ENCODE assay signal across 8 cellular contexts in genomic region chr13:51453959-51454703, GRCh38. TPM values are rescaled to one million over a fixed set of nuclear protein-coding genes. Genes with fewer than 3 reads are reported as not detected.
DNase-seq lines count a peak whose midpoint lies in the region; ATAC-seq, FAIRE-seq and TF ChIP-seq lines count a peak whose summit lies in the region.

No MANE protein-coding gene starts in this region.

- TF ChIP-seq POLR2A in GM12891 (IDR thresholded peaks at IDR 0.05; ENCODE audit: low read depth, low read length) (no peak), GM18505 (IDR thresholded peaks at IDR 0.05; ENCODE audit: borderline replicate concordance, extremely low read depth, insufficient read depth, insufficient read length) (no peak)

- FAIRE-seq in GM12891 (lab: Jason Lieb, UNC) (no peak), urothelium cell line (lab: Jason Lieb, UNC) (no peak)

- TF ChIP-seq CTCF in foreskin keratinocyte (conservative IDR thresholded peaks at IDR 0.05), result no peak

- no peaks in the 10 kb centered on the region for H3K27me3 ChIP-seq in foreskin keratinocyte

- peaks cover 25% of the 10 kb centered on the region for H3K4me1 ChIP-seq in foreskin keratinocyte

- DNase-seq in GM12891 (ENCODE audit: insufficient read length, low spot score) (no peak), NCI-H524 (lab: John Stamatoyannopoulos, UW) (peak; percentile 51 to 63), foreskin keratinocyte (peak in 1 of 2 donors; percentile 43), pons (ENCODE audit: low spot score) (peak; percentile 53), urothelium cell line (ENCODE audit: low spot score) (peak; percentile 7)
- DNase-seq in activated T-helper 9 cell treated with anti-CD3 and anti-CD28 coated beads, Interleukin-2, amount 50 U/mL, for 16 hours (ENCODE audit: low read depth), result peak; percentile 18

- no peak for ATAC-seq in foreskin keratinocyte
- no peak for ATAC-seq in GM18505 (IDR thresholded peaks at IDR 0.05; ENCODE audit: unreplicated experiment)
- no peak for ATAC-seq in GM21737 (IDR thresholded peaks at IDR 0.05; ENCODE audit: unreplicated experiment)

- peak overlapping the region; percentile 90 for H3K27ac ChIP-seq in foreskin keratinocyte

TF ChIP-seq in GM12891, 5 proteins besides CTCF, POLR2A, EP300 and RAD21:
- peak; percentile 10; the same call in 1 of the 2 replicates for TF ChIP-seq POLR2AphosphoS5 (IDR thresholded peaks at IDR 0.05; ENCODE audit: low read depth, low read length)
- TF ChIP-seq TAF1 (IDR thresholded peaks at IDR 0.05; ENCODE audit: low read depth, low read length), result no peak
- no peak for TF ChIP-seq SPI1 (IDR thresholded peaks at IDR 0.05; ENCODE audit: low read depth, low read length)
- TF ChIP-seq POU2F2 (IDR thresholded peaks at IDR 0.05; ENCODE audit: low read depth, low read length), result no peak
- TF ChIP-seq PAX5 (IDR thresholded peaks at IDR 0.05; ENCODE audit: insufficient read depth, low read length, severe bottlenecking), result no peak

RNA-seq across cellular contexts. Expression of gene INTS6, which starts 1.3 kb away (rescaled TPM):
- 17.0 TPM for polyA plus RNA-seq in GM12891 (2012; ENCODE audit: low read depth, missing spikeins)
- total RNA-seq in foreskin keratinocyte, result 37.9 and 38.2 TPM in 2 replicates
- polyA plus RNA-seq in foreskin keratinocyte, result 7.8 and 9.9 TPM in 2 replicates
